1 cellular context compared by ENCODE assay signal in the genomic region with DNA sequence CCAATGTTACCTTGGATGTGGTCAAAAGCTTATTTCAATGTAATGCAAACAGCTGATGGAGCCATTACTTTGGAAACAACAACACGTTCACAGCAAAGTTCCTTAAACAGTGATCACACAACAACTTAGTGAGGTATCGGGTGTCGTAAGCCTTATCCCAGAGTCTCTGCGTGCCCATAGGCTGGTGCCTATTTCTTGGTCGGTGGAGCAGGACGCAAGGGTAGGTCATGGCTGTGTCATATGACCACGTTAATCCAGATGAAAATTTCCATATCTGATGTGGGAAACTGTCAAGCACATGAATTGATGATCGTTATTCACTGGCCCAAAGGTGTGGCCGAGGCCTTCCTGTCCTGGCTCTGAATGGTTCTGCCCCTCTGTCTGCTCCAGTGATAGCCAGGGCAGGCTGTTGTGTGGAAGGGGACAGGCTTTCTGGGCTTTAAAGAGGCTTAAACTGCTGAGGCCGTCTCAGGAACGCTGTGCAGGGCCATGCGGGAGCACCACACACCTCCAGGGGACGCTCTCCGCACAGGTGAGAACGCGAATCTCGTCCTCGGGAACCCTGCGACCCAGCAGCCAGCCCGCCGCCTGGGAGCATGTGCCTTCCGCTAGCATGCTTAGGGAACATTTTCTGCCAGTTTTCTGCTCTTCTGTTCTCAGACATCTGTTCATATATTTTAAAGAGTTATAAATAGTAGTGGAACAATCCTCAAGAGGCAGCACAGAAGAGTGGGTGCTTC.
TF ChIP-seq lines count a peak whose summit lies in the region.

No MANE protein-coding gene starts in this region.

TF ChIP-seq in SK-N-SH, 30 proteins besides CTCF, POLR2A, EP300 and RAD21 (continued from another document):
- TF ChIP-seq, protein P1, sequence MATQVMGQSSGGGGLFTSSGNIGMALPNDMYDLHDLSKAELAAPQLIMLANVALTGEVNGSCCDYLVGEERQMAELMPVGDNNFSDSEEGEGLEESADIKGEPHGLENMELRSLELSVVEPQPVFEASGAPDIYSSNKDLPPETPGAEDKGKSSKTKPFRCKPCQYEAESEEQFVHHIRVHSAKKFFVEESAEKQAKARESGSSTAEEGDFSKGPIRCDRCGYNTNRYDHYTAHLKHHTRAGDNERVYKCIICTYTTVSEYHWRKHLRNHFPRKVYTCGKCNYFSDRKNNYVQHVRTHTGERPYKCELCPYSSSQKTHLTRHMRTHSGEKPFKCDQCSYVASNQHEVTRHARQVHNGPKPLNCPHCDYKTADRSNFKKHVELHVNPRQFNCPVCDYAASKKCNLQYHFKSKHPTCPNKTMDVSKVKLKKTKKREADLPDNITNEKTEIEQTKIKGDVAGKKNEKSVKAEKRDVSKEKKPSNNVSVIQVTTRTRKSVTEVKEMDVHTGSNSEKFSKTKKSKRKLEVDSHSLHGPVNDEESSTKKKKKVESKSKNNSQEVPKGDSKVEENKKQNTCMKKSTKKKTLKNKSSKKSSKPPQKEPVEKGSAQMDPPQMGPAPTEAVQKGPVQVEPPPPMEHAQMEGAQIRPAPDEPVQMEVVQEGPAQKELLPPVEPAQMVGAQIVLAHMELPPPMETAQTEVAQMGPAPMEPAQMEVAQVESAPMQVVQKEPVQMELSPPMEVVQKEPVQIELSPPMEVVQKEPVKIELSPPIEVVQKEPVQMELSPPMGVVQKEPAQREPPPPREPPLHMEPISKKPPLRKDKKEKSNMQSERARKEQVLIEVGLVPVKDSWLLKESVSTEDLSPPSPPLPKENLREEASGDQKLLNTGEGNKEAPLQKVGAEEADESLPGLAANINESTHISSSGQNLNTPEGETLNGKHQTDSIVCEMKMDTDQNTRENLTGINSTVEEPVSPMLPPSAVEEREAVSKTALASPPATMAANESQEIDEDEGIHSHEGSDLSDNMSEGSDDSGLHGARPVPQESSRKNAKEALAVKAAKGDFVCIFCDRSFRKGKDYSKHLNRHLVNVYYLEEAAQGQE (IDR thresholded peaks at IDR 0.05; ENCODE audit: low read depth, low read length): no peak
- no peak for TF ChIP-seq YY1 (IDR thresholded peaks at IDR 0.05; ENCODE audit: low read depth)
- no peak for TF ChIP-seq EZH2phosphoT487 (IDR thresholded peaks at IDR 0.05; ENCODE audit: borderline replicate concordance, low read depth)
